Comparison of ENCODE assay signal across 22 cellular contexts in genomic region chr10:33617381-33617780, GRCh38.
DNase-seq lines count a peak whose midpoint lies in the region; ATAC-seq and TF ChIP-seq lines count a peak whose summit lies in the region.
"Had no signal": no experiment of that assay in that cellular context is flagged by ENCODE, and none has a peak within 500 bp of the region (broad histone marks: within the 10 kb centered on the region; RNA-seq: fewer than 3 reads in every experiment).

No MANE protein-coding gene starts in this region.

- H2BK5ac ChIP-seq in mesenchymal stem cell (ENCODE audit: low read depth, low read length, poor library complexity, severe bottlenecking) (no peak overlapping the region), mesendoderm (ENCODE audit: low read length) (no peak overlapping the region)

- no peak overlapping the region for H3K23ac ChIP-seq in mesenchymal stem cell (ENCODE audit: low read length in 2 of 2)
- H3K23ac ChIP-seq in mesendoderm (ENCODE audit: low read length) = no peak overlapping the region

- H3K36me3 ChIP-seq in cardiac muscle cell = no peaks in the 10 kb centered on the region
- H3K36me3 ChIP-seq in heart left ventricle = no peaks in the 10 kb centered on the region
- H3K36me3 ChIP-seq in mesenchymal stem cell (ENCODE audit: control insufficient read depth in 1 of 2, insufficient read depth in 2 of 2, low read depth in 1 of 2, low read length in 2 of 2) = no peaks in the 10 kb centered on the region
- H3K36me3 ChIP-seq in vagina = no peaks in the 10 kb centered on the region
- H3K36me3 ChIP-seq in mesendoderm (ENCODE audit: control insufficient read depth, insufficient read depth, low read length) = no peaks in the 10 kb centered on the region

- H3K4me3 Mint-ChIP-seq in activated T-helper 2 cell treated with anti-CD3 and anti-CD28 coated beads, Interferon-gamma antibody, Interleukin-2, Interleukin-4, amounts not matched to agents 10 μg/mL and 5 μg/mL and 100 μg/mL, durations not matched to agents 14 hours and 24 hours and 36 hours (ENCODE audit: low read depth) = no peak overlapping the region
- H3K4me3 Mint-ChIP-seq: CD8-positive, alpha-beta T cell; IgD-negative memory B cell had no signal

- no peak overlapping the region for H3K56ac ChIP-seq in mesendoderm (ENCODE audit: low read length)

- no peak overlapping the region for H3K4ac ChIP-seq in mesenchymal stem cell (ENCODE audit: low read depth in 1 of 2, low read length in 2 of 2)
- no peak overlapping the region for H3K4ac ChIP-seq in mesendoderm (ENCODE audit: low read depth, low read length)

- no peak overlapping the region for H2BK120ac ChIP-seq in mesenchymal stem cell (ENCODE audit: low read depth, low read length)
- no peak overlapping the region for H2BK120ac ChIP-seq in mesendoderm (ENCODE audit: low read depth, low read length)

- H3K79me2 ChIP-seq in mesendoderm (ENCODE audit: control insufficient read depth, insufficient read depth, low read length) = no peaks in the 10 kb centered on the region

- H3K4me1 Mint-ChIP-seq in activated T-helper 2 cell treated with anti-CD3 and anti-CD28 coated beads, Interferon-gamma antibody, Interleukin-2, Interleukin-4, amounts not matched to agents 10 μg/mL and 5 μg/mL and 100 μg/mL, durations not matched to agents 14 hours and 24 hours and 36 hours (ENCODE audit: low read depth) = no peaks in the 10 kb centered on the region
- H3K4me1 Mint-ChIP-seq: IgD-negative memory B cell had no signal

- H4K8ac ChIP-seq in mesenchymal stem cell (ENCODE audit: low read length) (no peak overlapping the region), mesendoderm (ENCODE audit: low read depth, low read length) (no peak overlapping the region)

- H3K18ac ChIP-seq in mesenchymal stem cell (ENCODE audit: low read depth in 1 of 2, low read length in 2 of 2) (no peak overlapping the region), mesendoderm (ENCODE audit: low read length) (no peak overlapping the region)

- no peaks in the 10 kb centered on the region for H3K36me3 Mint-ChIP-seq in activated T-helper 2 cell treated with anti-CD3 and anti-CD28 coated beads, Interferon-gamma antibody, Interleukin-2, Interleukin-4, amounts not matched to agents 10 μg/mL and 5 μg/mL and 100 μg/mL, durations not matched to agents 14 hours and 24 hours and 36 hours (ENCODE audit: low read depth)
- H3K36me3 Mint-ChIP-seq: CD8-positive, alpha-beta T cell; IgD-negative memory B cell had no signal

- H3K27ac ChIP-seq in cardiac muscle cell (peak overlapping the region; percentile 70), heart left ventricle (no peak overlapping the region), mesenchymal stem cell (ENCODE audit: low read length, poor library complexity, severe bottlenecking) (no peak overlapping the region), vagina (no peak overlapping the region), mesendoderm (ENCODE audit: low read depth, low read length) (no peak overlapping the region)

- ATAC-seq in heart left ventricle = no peak
- ATAC-seq: CD8-positive, alpha-beta T cell; HCT116; Panc1 had no signal

- 73 to 84% (median 80%) methylated on average over 2 of the region's 2 CpGs for WGBS in heart left ventricle, 4 donors
- WGBS in mesenchymal stem cell = 68% methylated on average over 2 of the region's 2 CpGs
- WGBS in mesendoderm (ENCODE audit: extremely low coverage, insufficient coverage, low lambda C conversion rate) = no CpG with 5 or more reads among the region's 2 CpGs

- no peak overlapping the region for H2BK12ac ChIP-seq in mesenchymal stem cell (ENCODE audit: low read length in 2 of 2)

- H3K4me2 ChIP-seq in mesenchymal stem cell (ENCODE audit: low read length, poor library complexity, severe bottlenecking) = no peak overlapping the region
- no peak overlapping the region for H3K4me2 ChIP-seq in mesendoderm (ENCODE audit: low read length)

- H2AFZ ChIP-seq in mesenchymal stem cell (ENCODE audit: low read depth, low read length) = no peak overlapping the region

- no peak overlapping the region for H4K91ac ChIP-seq in mesenchymal stem cell (ENCODE audit: low read length)

- intact Hi-C loops in heart left ventricle (cut with DNase I) (no loop called here), vagina (cut with DNase I) (no loop called here)
- intact Hi-C loops in activated T-helper 2 cell treated with anti-CD3 and anti-CD28 coated beads, Interferon-gamma antibody, Interleukin-2, Interleukin-4, amounts not matched to agents 10 μg/mL and 5 μg/mL and 100 μg/mL, durations not matched to agents 14 hours and 24 hours and 36 hours (cut with micrococcal nuclease) = no loop called here

- no peaks in the 10 kb centered on the region for H3K27me3 ChIP-seq in cardiac muscle cell
- no peaks in the 10 kb centered on the region for H3K27me3 ChIP-seq in heart left ventricle
- no peaks in the 10 kb centered on the region for H3K27me3 ChIP-seq in mesenchymal stem cell (ENCODE audit: control insufficient read depth in 1 of 2, insufficient read depth in 1 of 2, low read length in 2 of 2)
- no peaks in the 10 kb centered on the region for H3K27me3 ChIP-seq in vagina
- H3K27me3 ChIP-seq in mesendoderm (ENCODE audit: insufficient read depth, low read length, poor library complexity) = no peaks in the 10 kb centered on the region

- H3K9me3 Mint-ChIP-seq in activated T-helper 2 cell treated with anti-CD3 and anti-CD28 coated beads, Interferon-gamma antibody, Interleukin-2, Interleukin-4, amounts not matched to agents 10 μg/mL and 5 μg/mL and 100 μg/mL, durations not matched to agents 14 hours and 24 hours and 36 hours = peaks cover 8% of the 10 kb centered on the region
- H3K9me3 Mint-ChIP-seq: CD8-positive, alpha-beta T cell had no signal

- H3K27me3 Mint-ChIP-seq in activated T-helper 2 cell treated with anti-CD3 and anti-CD28 coated beads, Interferon-gamma antibody, Interleukin-2, Interleukin-4, amounts not matched to agents 10 μg/mL and 5 μg/mL and 100 μg/mL, durations not matched to agents 14 hours and 24 hours and 36 hours (ENCODE audit: low read depth) = no peaks in the 10 kb centered on the region
- H3K27me3 Mint-ChIP-seq: IgD-negative memory B cell had no signal

- H3K9me3 ChIP-seq in cardiac muscle cell (ENCODE audit: low read depth) (no peaks in the 10 kb centered on the region), heart left ventricle (peaks cover 0 to 3% (median 0%) of the 10 kb centered on the region in 12 donors), mesenchymal stem cell (ENCODE audit: control insufficient read depth, low read length) (no peaks in the 10 kb centered on the region), vagina (no peaks in the 10 kb centered on the region)

- H2AK5ac ChIP-seq in mesenchymal stem cell (ENCODE audit: low read length, severe bottlenecking) = no peak overlapping the region
- no peak overlapping the region for H2AK5ac ChIP-seq in mesendoderm (ENCODE audit: low read length)

- H2BK15ac ChIP-seq in mesenchymal stem cell (ENCODE audit: low read depth, poor library complexity, severe bottlenecking) (no peak overlapping the region), mesendoderm (replicated peaks; ENCODE audit: low read depth) (no peak overlapping the region)

- H3K4me1 ChIP-seq in cardiac muscle cell (ENCODE audit: low read depth) (peaks cover 24% of the 10 kb centered on the region), heart left ventricle (peaks cover 0 to 29% (median 0%) of the 10 kb centered on the region in 12 donors), mesenchymal stem cell (ENCODE audit: control insufficient read depth, insufficient read depth, low read depth, low read length) (no peaks in the 10 kb centered on the region), vagina (no peaks in the 10 kb centered on the region), mesendoderm (ENCODE audit: control insufficient read depth, low read depth, low read length) (no peaks in the 10 kb centered on the region)

- DNase-seq in cardiac muscle cell (ENCODE audit: low read depth in 1 of 2, low spot score in 1 of 2) (peak; percentile 49 to 65), heart left ventricle (no peak), fibroblast of peridontal ligament (ENCODE audit: extremely low read depth) (peak; percentile 35), mesenchymal stem cell (peak; percentile 38), vagina (ENCODE audit: extremely low spot score in 2 of 2) (no peak), hippocampal formation (lab: John Stamatoyannopoulos, UW) (no peak), mesendoderm (no peak)
- no peak for DNase-seq in activated T-helper 2 cell treated with anti-CD3 and anti-CD28 coated beads, Interferon-gamma antibody, Interleukin-2, Interleukin-4, amounts not matched to agents 10 μg/mL and 5 μg/mL and 100 μg/mL, durations not matched to agents 14 hours and 24 hours and 36 hours (ENCODE audit: low spot score)
- DNase-seq: AML-193; C1 segment of cervical spinal cord; CD8-positive, alpha-beta T cell; DMS153; NCI-H1417; NCI-H187; NCI-H2107; NCI-H2227 treated with DMSO at 0.1 percent for 48 hours; NCI-H510A; NK-92 treated with Interleukin-12 subunit alpha and Interleukin-12 subunit beta, amount 100 ng/mL, for 24 hours; SIG-M5 had no signal

- H3K9ac ChIP-seq in mesenchymal stem cell (ENCODE audit: low read length) (no peak overlapping the region), mesendoderm (ENCODE audit: low read length) (no peak overlapping the region)

- TF ChIP-seq CTCF in cardiac muscle cell (IDR thresholded peaks at IDR 0.05; ENCODE audit: low read depth, low read length) (no peak), heart left ventricle (IDR thresholded peaks at IDR 0.05) (no peak), vagina (IDR thresholded peaks at IDR 0.05) (no peak)

- no peak for TF ChIP-seq POLR2A in heart left ventricle (IDR thresholded peaks at IDR 0.05)
- TF ChIP-seq POLR2A in vagina (IDR thresholded peaks at IDR 0.05) = no peak

- H3K14ac ChIP-seq in mesenchymal stem cell (ENCODE audit: low read length in 2 of 2) = no peak overlapping the region

- H3K79me1 ChIP-seq in mesenchymal stem cell (replicated peaks; ENCODE audit: low read length, poor library complexity, severe bottlenecking) = no peaks in the 10 kb centered on the region
- no peaks in the 10 kb centered on the region for H3K79me1 ChIP-seq in mesendoderm (ENCODE audit: low read length)

- no peak overlapping the region for H3K27ac Mint-ChIP-seq in activated T-helper 2 cell treated with anti-CD3 and anti-CD28 coated beads, Interferon-gamma antibody, Interleukin-2, Interleukin-4, amounts not matched to agents 10 μg/mL and 5 μg/mL and 100 μg/mL, durations not matched to agents 14 hours and 24 hours and 36 hours
- H3K27ac Mint-ChIP-seq: CD8-positive, alpha-beta T cell; IgD-negative memory B cell had no signal

- no peak overlapping the region for H3K4me3 ChIP-seq in cardiac muscle cell
- H3K4me3 ChIP-seq in heart left ventricle = no peak overlapping the region
- H3K4me3 ChIP-seq in mesenchymal stem cell (ENCODE audit: insufficient read depth in 1 of 2, low read depth in 1 of 2, low read length in 2 of 2) = no peak overlapping the region
- H3K4me3 ChIP-seq in vagina = no peak overlapping the region
- H3K4me3 ChIP-seq in mesendoderm (ENCODE audit: low read length) = no peak overlapping the region

- no peak overlapping the region for H4K5ac ChIP-seq in mesendoderm (ENCODE audit: low read length)

Comparison
In these comparisons a context has a peak if more than half of its experiments do, and no peak if none do; other contexts are left out.
1. DNase-seq: peak in cardiac muscle cell (2 of 2), fibroblast of peridontal ligament (single experiment) and mesenchymal stem cell (single experiment); none in heart left ventricle (0 of 5), vagina (0 of 2), activated T-helper 2 cell treated with anti-CD3 and anti-CD28 coated beads, Interferon-gamma antibody, Interleukin-2, Interleukin-4, amounts not matched to agents 10 μg/mL and 5 μg/mL and 100 μg/mL, durations not matched to agents 14 hours and 24 hours and 36 hours (single experiment), hippocampal formation (0 of 2) and mesendoderm (single experiment).